In the genomic region with DNA sequence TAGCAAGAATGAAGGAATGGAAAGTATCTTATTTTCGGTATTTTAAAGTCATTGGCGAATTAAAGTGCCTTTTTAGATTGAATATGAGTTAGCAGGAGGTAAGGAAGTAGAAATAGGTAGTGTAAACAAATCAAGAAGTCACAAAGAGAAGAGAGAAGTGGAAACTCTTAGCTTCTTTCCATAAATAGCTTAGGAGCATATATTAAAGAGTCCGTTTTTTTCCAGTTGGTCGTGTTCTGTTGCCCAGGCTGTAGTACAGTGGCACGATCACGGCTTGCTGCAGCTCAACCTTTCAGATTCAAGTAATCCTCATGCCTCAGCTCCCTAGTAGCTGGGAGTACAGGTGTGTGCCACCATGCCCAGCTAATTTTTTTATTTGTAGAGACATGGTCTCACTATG, we compare ENCODE assay signal across 22 cellular contexts. TPM values are rescaled to one million over a fixed set of nuclear protein-coding genes. Genes with fewer than 3 reads are reported as not detected.
DNase-seq lines count a peak whose midpoint lies in the region; ATAC-seq and TF ChIP-seq lines count a peak whose summit lies in the region.
"Had no signal": no experiment of that assay in that cellular context is flagged by ENCODE, and none has a peak within 500 bp of the region (broad histone marks: within the 10 kb centered on the region; RNA-seq: fewer than 3 reads in every experiment).

No MANE protein-coding gene starts in this region.

- intact Hi-C loops in CD8-positive, alpha-beta T cell (cut with DNase I, micrococcal nuclease), result no loop called here

- H3K36me3 Mint-ChIP-seq in CD8-positive, alpha-beta T cell, result peaks cover 52% of the 10 kb centered on the region
- peaks cover 15% of the 10 kb centered on the region for H3K36me3 Mint-ChIP-seq in central memory CD8-positive, alpha-beta T cell (ENCODE audit: insufficient read depth)

- H3K9me3 Mint-ChIP-seq in CD8-positive, alpha-beta T cell, result no peaks in the 10 kb centered on the region
- no peaks in the 10 kb centered on the region for H3K9me3 Mint-ChIP-seq in central memory CD8-positive, alpha-beta T cell
- H3K9me3 Mint-ChIP-seq: brain; HFFc6; neural progenitor cell; T-helper 2 cell treated with Interferon-gamma antibody and Interleukin-4, amounts not matched to agents 5 μg/mL and 100 μg/mL, for 36 hours had no signal

- no peaks in the 10 kb centered on the region for H3K27me3 ChIP-seq in CD8-positive, alpha-beta T cell (ENCODE audit: insufficient read depth, low read length)
- H3K27me3 ChIP-seq: neural progenitor cell, stomach had no signal

- peak; percentile 11 for DNase-seq in Ammon's horn (ENCODE audit: low spot score)
- DNase-seq in CD8-positive, alpha-beta T cell, result no peak
- peak; percentile 22 for DNase-seq in MV-4-11 (lab: John Stamatoyannopoulos, UW)
- no peak for DNase-seq in central memory CD8-positive, alpha-beta T cell (ENCODE audit: low spot score in 2 of 2)
- no peak for DNase-seq in HCEC 1CT
- DNase-seq in retina, result no peak
- no peak for DNase-seq in KBM-7
- DNase-seq: DMS79, glutamatergic neuron, HFFc6, mucosa of descending colon, NCI-H1694, NCI-H82, psoas muscle, stomach, trophoblast cell had no signal

- no peak overlapping the region for H3K27ac ChIP-seq in CD8-positive, alpha-beta T cell (ENCODE audit: low read depth, low read length)
- H3K27ac ChIP-seq: HL-60, neural progenitor cell, psoas muscle had no signal

- no peak overlapping the region for H3K4me3 ChIP-seq in CD8-positive, alpha-beta T cell (ENCODE audit: low read depth, low read length)
- H3K4me3 ChIP-seq: mucosa of descending colon, neural progenitor cell, psoas muscle, stomach had no signal

- H3K4me1 Mint-ChIP-seq in CD8-positive, alpha-beta T cell (ENCODE audit: low read depth), result peaks cover 15% of the 10 kb centered on the region
- peaks cover 19% of the 10 kb centered on the region for H3K4me1 Mint-ChIP-seq in central memory CD8-positive, alpha-beta T cell
- H3K4me1 Mint-ChIP-seq: brain, neural progenitor cell had no signal

- no peaks in the 10 kb centered on the region for H3K27me3 Mint-ChIP-seq in CD8-positive, alpha-beta T cell (ENCODE audit: low read depth)
- H3K27me3 Mint-ChIP-seq in central memory CD8-positive, alpha-beta T cell, result no peaks in the 10 kb centered on the region
- H3K27me3 Mint-ChIP-seq: brain had no signal

- no peaks in the 10 kb centered on the region for H3K9me3 ChIP-seq in CD8-positive, alpha-beta T cell (ENCODE audit: low read length)
- H3K9me3 ChIP-seq: mucosa of descending colon, psoas muscle, stomach had no signal

- H3K4me3 Mint-ChIP-seq in CD8-positive, alpha-beta T cell, result no peak overlapping the region
- no peak overlapping the region for H3K4me3 Mint-ChIP-seq in central memory CD8-positive, alpha-beta T cell
- H3K4me3 Mint-ChIP-seq: brain; HFFc6; neural progenitor cell; T-helper 2 cell treated with Interferon-gamma antibody and Interleukin-4, amounts not matched to agents 5 μg/mL and 100 μg/mL, for 36 hours had no signal

- CTCF ChIA-PET in CD8-positive, alpha-beta T cell (lab: Charles Lee), result no interaction called here

- no peak for ATAC-seq in CD8-positive, alpha-beta T cell
- ATAC-seq in central memory CD8-positive, alpha-beta T cell (replicated peaks; ENCODE audit: extremely low read depth, poor library complexity, severe bottlenecking), result no peak
- no peak for ATAC-seq in HG03378 (IDR thresholded peaks at IDR 0.05; ENCODE audit: unreplicated experiment)
- ATAC-seq: left lobe of liver, mucosa of descending colon had no signal

- peaks cover 17% of the 10 kb centered on the region for H3K36me3 ChIP-seq in CD8-positive, alpha-beta T cell (ENCODE audit: insufficient read depth, low read length)

- no peaks in the 10 kb centered on the region for H3K4me1 ChIP-seq in CD8-positive, alpha-beta T cell (ENCODE audit: insufficient read depth, low read length)
- H3K4me1 ChIP-seq: neural progenitor cell, psoas muscle had no signal

- peak overlapping the region; percentile 6 for H3K27ac Mint-ChIP-seq in CD8-positive, alpha-beta T cell
- peak overlapping the region; percentile 5 for H3K27ac Mint-ChIP-seq in central memory CD8-positive, alpha-beta T cell (ENCODE audit: low read depth)
- H3K27ac Mint-ChIP-seq: HFFc6; neural progenitor cell; T-helper 2 cell treated with Interferon-gamma antibody and Interleukin-4, amounts not matched to agents 5 μg/mL and 100 μg/mL, for 36 hours had no signal

- in situ Hi-C loops in KBM-7 (cut with MboI; ENCODE audit: low pct_unique_long_range_greater_than_20kb, low sequenced_read_pairs), result no loop called here

- TF ChIP-seq CTCF in CD8-positive, alpha-beta T cell (IDR thresholded peaks at IDR 0.05), result no peak

- POLR2A ChIA-PET in CD8-positive, alpha-beta T cell (lab: Charles Lee), result interaction anchor here (0.5 to 0.9 kb wide), 2 partner anchors 47 to 56 kb away, joined by 3 read pairs; a partner anchor contains a TSS

RNA-seq across cellular contexts. Expression of a gene that starts 56.4 kb away (rescaled TPM):
- total RNA-seq in CD8-positive, alpha-beta T cell, result 10 to 100 TPM; 33.1 to 35.8 TPM

Comparison
In these comparisons a context has a peak if more than half of its experiments do, and no peak if none do; other contexts are left out.
1. DNase-seq: peak in Ammon's horn (single experiment) and MV-4-11 (single experiment); none in CD8-positive, alpha-beta T cell (0 of 7), central memory CD8-positive, alpha-beta T cell (0 of 2), HCEC 1CT (single experiment), retina (single experiment) and KBM-7 (single experiment).